In the genomic region with DNA sequence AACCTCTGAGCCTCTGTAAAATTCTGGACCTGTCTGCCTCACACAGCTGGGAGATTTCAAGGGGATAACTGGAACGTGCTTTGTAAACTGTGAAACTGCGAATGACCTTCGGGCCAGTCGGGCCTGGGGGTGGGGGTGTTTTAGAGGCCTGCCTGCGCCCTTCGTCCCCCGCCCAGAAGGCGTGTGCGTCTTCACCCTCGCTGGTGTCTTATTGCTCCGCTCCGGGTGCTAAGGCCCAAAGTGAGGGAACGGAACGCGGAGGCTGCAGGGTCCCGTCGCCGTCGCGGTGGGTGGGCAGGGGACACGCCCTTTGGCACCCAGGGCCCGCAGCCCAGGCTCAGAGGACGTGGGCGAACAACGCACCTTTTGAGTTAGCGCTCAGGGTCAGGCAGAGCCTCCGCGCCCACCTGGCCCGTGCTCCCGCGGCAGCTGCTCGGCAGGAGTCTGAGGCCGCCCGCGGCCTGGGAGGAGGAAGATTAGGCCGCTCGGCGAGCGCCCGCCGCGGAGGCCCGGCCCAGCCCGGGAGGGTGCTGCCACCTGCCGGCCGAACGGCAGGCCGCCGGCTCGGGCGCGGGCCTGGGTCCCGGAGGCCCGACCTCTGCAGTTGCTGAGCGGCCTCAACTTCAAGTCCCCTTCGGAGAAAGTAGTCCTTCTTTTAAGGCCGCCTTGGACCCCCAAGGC, we compare ENCODE assay signal across 1 cellular context.
TF ChIP-seq lines count a peak whose summit lies in the region.

No MANE protein-coding gene starts in this region.

TF ChIP-seq in K562, 482 proteins besides CTCF, POLR2A, EP300 and RAD21 (continued from another document and continues in another):
- TF ChIP-seq ZFP91 (CRISPR knock-in tag; IDR thresholded peaks at IDR 0.05) (no peak), BRD9 (IDR thresholded peaks at IDR 0.05; ENCODE audit: low read depth, partially characterized antibody) (no peak), NCOA4 (IDR thresholded peaks at IDR 0.05; ENCODE audit: partially characterized antibody) (no peak), TFAP4 (CRISPR knock-in tag; IDR thresholded peaks at IDR 0.05; ENCODE audit: borderline replicate concordance) (peak; percentile 89), MAX (CRISPR knock-in tag; IDR thresholded peaks at IDR 0.05) (peak; percentile 60), NR3C1 (CRISPR knock-in tag; IDR thresholded peaks at IDR 0.05) (no peak), TBP (optimal IDR thresholded peaks at IDR 0.05; ENCODE audit: low read depth, low read length) (peak; percentile 32), LCOR (CRISPR knock-in tag; IDR thresholded peaks at IDR 0.05) (0 out of 2 replicates have a peak, but pooled peaks have one; percentile 59), ELK1 (CRISPR knock-in tag; IDR thresholded peaks at IDR 0.05) (no peak), ZFP30 (CRISPR knock-in tag; IDR thresholded peaks at IDR 0.05; ENCODE audit: borderline replicate concordance) (no peak), RBM39 (optimal IDR thresholded peaks at IDR 0.05; ENCODE audit: low read depth, low read length) (no peak), ILF3 (IDR thresholded peaks at IDR 0.05; ENCODE audit: borderline replicate concordance) (0 out of 2 replicates have a peak, but pooled peaks have one; percentile 54), SMAD3 (CRISPR knock-in tag; conservative IDR thresholded peaks at IDR 0.05) (no peak), KLF16 (IDR thresholded peaks at IDR 0.05) (no peak), CXXC5 (CRISPR knock-in tag; IDR thresholded peaks at IDR 0.05) (peak; percentile 82), ZNF551 (CRISPR knock-in tag; IDR thresholded peaks at IDR 0.05) (no peak), MYBL2 (IDR thresholded peaks at IDR 0.05; ENCODE audit: low read depth) (no peak), MYBL2 (CRISPR knock-in tag; IDR thresholded peaks at IDR 0.05; ENCODE audit: borderline replicate concordance) (no peak), GTF2F1 (IDR thresholded peaks at IDR 0.05; ENCODE audit: low read depth, low read length) (no peak), ZBED1 (IDR thresholded peaks at IDR 0.05) (no peak), HDAC6 (IDR thresholded peaks at IDR 0.05; ENCODE audit: low read depth, low read length) (no peak), L3MBTL2 (IDR thresholded peaks at IDR 0.05) (peak; percentile 89), ZNF395 (CRISPR knock-in tag; IDR thresholded peaks at IDR 0.05) (peak; percentile 37; the same call in 1 of the 2 replicates), ZNF253 (CRISPR knock-in tag; conservative IDR thresholded peaks at IDR 0.05) (no peak), ZSCAN32 (CRISPR knock-in tag; IDR thresholded peaks at IDR 0.05) (peak; percentile 61; the same call in 1 of the 2 replicates), KLF6 (CRISPR knock-in tag; IDR thresholded peaks at IDR 0.05; ENCODE audit: borderline replicate concordance) (0 out of 2 replicates have a peak, but pooled peaks have one; percentile 30), PPARD (CRISPR knock-in tag; IDR thresholded peaks at IDR 0.05) (no peak), ZNF707 (CRISPR knock-in tag; conservative IDR thresholded peaks at IDR 0.05) (no peak), ZFX (CRISPR knock-in tag; IDR thresholded peaks at IDR 0.05) (peak; percentile 97), HIVEP1 (CRISPR knock-in tag; IDR thresholded peaks at IDR 0.05) (no peak), ZNF146 (CRISPR knock-in tag; IDR thresholded peaks at IDR 0.05; ENCODE audit: unreplicated experiment) (no peak), ZZZ3 (IDR thresholded peaks at IDR 0.05) (no peak), PTBP1 (IDR thresholded peaks at IDR 0.05; ENCODE audit: low read depth, low read length) (0 out of 2 replicates have a peak, but pooled peaks have one; percentile 40), EZH2 (IDR thresholded peaks at IDR 0.05; ENCODE audit: borderline replicate concordance, low read depth, low read length) (no peak), TAL1 (IDR thresholded peaks at IDR 0.05) (no peak), ZNF347 (CRISPR knock-in tag; IDR thresholded peaks at IDR 0.05; ENCODE audit: low read depth) (no peak), NFATC3 (IDR thresholded peaks at IDR 0.05) (no peak), ZNF263 (CRISPR knock-in tag; IDR thresholded peaks at IDR 0.05; ENCODE audit: borderline replicate concordance) (peak; percentile 92), NR4A1 (CRISPR knock-in tag; IDR thresholded peaks at IDR 0.05) (no peak), NR4A1 (tag; IDR thresholded peaks at IDR 0.05) (0 out of 2 replicates have a peak, but pooled peaks have one; percentile 28), ZNF431 (CRISPR knock-in tag; IDR thresholded peaks at IDR 0.05) (no peak), SIN3A (IDR thresholded peaks at IDR 0.05; ENCODE audit: borderline replicate concordance in 2 of 2, control insufficient read depth in 1 of 2, low read depth in 2 of 2, low read length in 2 of 2) (no peak), ZKSCAN1 (IDR thresholded peaks at IDR 0.05; ENCODE audit: low read depth, low read length) (0 out of 2 replicates have a peak, but pooled peaks have one; percentile 36), ZNF609 (CRISPR knock-in tag; IDR thresholded peaks at IDR 0.05; ENCODE audit: borderline replicate concordance) (0 out of 2 replicates have a peak, but pooled peaks have one; percentile 12), AFF4 (CRISPR knock-in tag; IDR thresholded peaks at IDR 0.05) (peak; percentile 31; the same call in 1 of the 2 replicates), HMGN3 (IDR thresholded peaks at IDR 0.05; ENCODE audit: borderline replicate concordance, extremely low read depth, insufficient read length, low read depth, low read length) (peak; percentile 79), ZNF717 (CRISPR knock-in tag; IDR thresholded peaks at IDR 0.05) (no peak), ETV1 (tag; conservative IDR thresholded peaks at IDR 0.05; ENCODE audit: low read depth) (no peak), SMC3 (conservative IDR thresholded peaks at IDR 0.05; ENCODE audit: insufficient read depth, low read depth, low read length) (peak; percentile 78)
- TF ChIP-seq, protein P1, sequence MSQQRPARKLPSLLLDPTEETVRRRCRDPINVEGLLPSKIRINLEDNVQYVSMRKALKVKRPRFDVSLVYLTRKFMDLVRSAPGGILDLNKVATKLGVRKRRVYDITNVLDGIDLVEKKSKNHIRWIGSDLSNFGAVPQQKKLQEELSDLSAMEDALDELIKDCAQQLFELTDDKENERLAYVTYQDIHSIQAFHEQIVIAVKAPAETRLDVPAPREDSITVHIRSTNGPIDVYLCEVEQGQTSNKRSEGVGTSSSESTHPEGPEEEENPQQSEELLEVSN (IDR thresholded peaks at IDR 0.05; ENCODE audit: borderline replicate concordance in 1 of 2, extremely low read depth in 1 of 2, insufficient read depth in 1 of 2, insufficient read length in 1 of 2, low read depth in 1 of 2, low read length in 1 of 2, poor library complexity in 1 of 2, severe bottlenecking in 1 of 2): peak; percentile 39 to 87
